12 cellular contexts compared by ENCODE assay signal in the genomic region with DNA sequence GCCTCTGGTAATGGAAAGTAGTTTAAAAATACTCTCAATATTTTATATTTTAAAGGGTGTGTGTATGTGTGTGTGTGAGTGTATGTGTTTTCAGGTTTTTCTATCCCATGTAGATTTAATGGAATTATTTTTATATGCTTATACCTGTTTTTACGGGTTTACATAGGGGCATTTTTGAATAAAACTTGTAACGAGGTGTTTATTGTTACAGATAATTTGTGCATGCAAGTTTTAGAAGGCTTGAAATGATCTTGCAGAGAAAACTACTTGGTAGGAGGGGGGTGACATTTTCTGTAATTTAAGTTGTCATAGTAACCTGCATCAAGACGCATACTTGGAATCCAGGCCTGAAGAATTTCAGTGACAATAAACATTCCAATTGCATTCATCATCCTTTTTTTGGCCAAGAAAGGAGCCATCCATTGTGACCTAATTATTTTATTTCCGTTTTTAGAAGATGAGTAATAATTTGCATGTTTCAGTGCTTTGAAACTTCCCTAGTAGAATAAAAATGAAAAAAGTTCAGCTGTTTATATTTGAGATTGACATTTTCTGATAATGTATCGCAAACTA. TPM values are rescaled to one million over a fixed set of nuclear protein-coding genes. Genes with fewer than 3 reads are reported as not detected.
A peak's percentile ranks its signal among the peaks of the same experiment; 100 is the strongest.
DNase-seq lines count a peak whose midpoint lies in the region; ATAC-seq and TF ChIP-seq lines count a peak whose summit lies in the region.
"Had no signal": no experiment of that assay in that cellular context is flagged by ENCODE, and none has a peak within 500 bp of the region (broad histone marks: within the 10 kb centered on the region; RNA-seq: fewer than 3 reads in every experiment).

No MANE protein-coding gene starts in this region.

- CTCF ChIA-PET in WTC11 (lab: Charles Lee): interaction anchor here (0.7 to 1.4 kb wide), 2 partner anchors 48 to 95 kb away, joined by 3 to 4 read pairs; no protein-coding TSS in a partner anchor
- CTCF ChIA-PET in CD4-positive, alpha-beta T cell (lab: Charles Lee): interaction anchor here (0.6 kb wide), 1 partner anchor 10 kb away, joined by 4 read pairs; no protein-coding TSS in a partner anchor

- H3K4me1 ChIP-seq in skeletal muscle satellite cell (ENCODE audit: control insufficient read depth, insufficient read depth, low read length): peaks cover 53% of the 10 kb centered on the region

- H3K4me1 Mint-ChIP-seq in WTC11: peaks cover 59% of the 10 kb centered on the region
- no peaks in the 10 kb centered on the region for H3K4me1 Mint-ChIP-seq in CD4-positive, alpha-beta T cell (ENCODE audit: low read depth)
- H3K4me1 Mint-ChIP-seq: activated naive CD4-positive, alpha-beta T cell treated with anti-CD3 and anti-CD28 coated beads, Interleukin-2, amount 50 U/mL, for 24 hours had no signal

- no peaks in the 10 kb centered on the region; the same call in 1 of the 2 replicates for H3K36me3 Mint-ChIP-seq in WTC11
- H3K36me3 Mint-ChIP-seq in CD4-positive, alpha-beta T cell (ENCODE audit: low read depth): no peaks in the 10 kb centered on the region
- H3K36me3 Mint-ChIP-seq: activated naive CD4-positive, alpha-beta T cell treated with anti-CD3 and anti-CD28 coated beads, Interleukin-2, amount 50 U/mL, for 24 hours had no signal

- peak overlapping the region; percentile 69 for H3K9ac ChIP-seq in skeletal muscle satellite cell (ENCODE audit: low read depth, low read length)

- intact Hi-C loops in CD4-positive, alpha-beta T cell (cut with DNase I, micrococcal nuclease): no loop called here

- no peaks in the 10 kb centered on the region for H3K9me3 ChIP-seq in skeletal muscle satellite cell (replicated peaks; ENCODE audit: low read length)
- H3K9me3 ChIP-seq in CD4-positive, alpha-beta T cell (ENCODE audit: control insufficient read depth, low read length): no peaks in the 10 kb centered on the region

- DNase-seq in HFF-Myc (ENCODE audit: extremely low read depth, low read depth): peak; percentile 94
- no peak for DNase-seq in WTC11 (ENCODE audit: low spot score)
- peak; percentile 38 for DNase-seq in hepatic stellate cell (ENCODE audit: low spot score)
- no peak for DNase-seq in CD4-positive, alpha-beta T cell
- DNase-seq in NCI-H2171 treated with DMSO at 0.1 percent for 48 hours (lab: John Stamatoyannopoulos, UW): no peak
- no peak for DNase-seq in COR-L47 (lab: John Stamatoyannopoulos, UW)
- DNase-seq: NCI-H1105 treated with DMSO at 0.1 percent for 48 hours, T-helper 9 cell had no signal

- POLR2A ChIA-PET in WTC11 (lab: Charles Lee): interaction anchor here (0.7 kb wide), 1 partner anchor 881 kb away, joined by 4 read pairs; no protein-coding TSS in a partner anchor
- POLR2A ChIA-PET in CD4-positive, alpha-beta T cell (lab: Charles Lee): no interaction called here

- no peaks in the 10 kb centered on the region for H3K9me3 Mint-ChIP-seq in WTC11
- H3K9me3 Mint-ChIP-seq in CD4-positive, alpha-beta T cell: no peaks in the 10 kb centered on the region
- H3K9me3 Mint-ChIP-seq: activated naive CD4-positive, alpha-beta T cell treated with anti-CD3 and anti-CD28 coated beads, Interleukin-2, amount 50 U/mL, for 24 hours had no signal

- peak overlapping the region; percentile 53 for H3K4me2 ChIP-seq in skeletal muscle satellite cell (ENCODE audit: low read length)

- TF ChIP-seq CTCF in HFF-Myc (IDR thresholded peaks at IDR 0.05; ENCODE audit: low read depth, low read length, missing control alignments) (no peak), WTC11 (IDR thresholded peaks at IDR 0.05) (no peak)
- no peak for TF ChIP-seq CTCF in CD4-positive, alpha-beta T cell (IDR thresholded peaks at IDR 0.05)

- H3K36me3 ChIP-seq in skeletal muscle satellite cell (ENCODE audit: insufficient read depth, low read length): no peaks in the 10 kb centered on the region

- ATAC-seq in WTC11 (peak; percentile 33), HG03095 (IDR thresholded peaks at IDR 0.05; ENCODE audit: unreplicated experiment) (no peak)
- no peak for ATAC-seq in CD4-positive, alpha-beta T cell (ENCODE audit: poor library complexity)

- H3K4me3 ChIP-seq in HFF-Myc (replicated peaks; ENCODE audit: low read depth, low read length) (no peak overlapping the region), skeletal muscle satellite cell (ENCODE audit: low read length) (no peak overlapping the region)
- H3K4me3 ChIP-seq: lung had no signal

- H3K27ac ChIP-seq in CD4-positive, alpha-beta T cell (ENCODE audit: low read depth, low read length): no peak overlapping the region

- no peak overlapping the region for H3K4me3 Mint-ChIP-seq in WTC11
- no peak overlapping the region for H3K4me3 Mint-ChIP-seq in CD4-positive, alpha-beta T cell
- H3K4me3 Mint-ChIP-seq: activated naive CD4-positive, alpha-beta T cell treated with anti-CD3 and anti-CD28 coated beads, Interleukin-2, amount 50 U/mL, for 24 hours had no signal

- no peaks in the 10 kb centered on the region for H3K27me3 Mint-ChIP-seq in WTC11 (ENCODE audit: low read depth)
- no peaks in the 10 kb centered on the region for H3K27me3 Mint-ChIP-seq in CD4-positive, alpha-beta T cell
- H3K27me3 Mint-ChIP-seq: activated naive CD4-positive, alpha-beta T cell treated with anti-CD3 and anti-CD28 coated beads, Interleukin-2, amount 50 U/mL, for 24 hours had no signal

- peak overlapping the region; percentile 96 for H3K27ac Mint-ChIP-seq in WTC11
- no peak overlapping the region for H3K27ac Mint-ChIP-seq in CD4-positive, alpha-beta T cell
- H3K27ac Mint-ChIP-seq: activated naive CD4-positive, alpha-beta T cell treated with anti-CD3 and anti-CD28 coated beads, Interleukin-2, amount 50 U/mL, for 24 hours had no signal

- H3K27me3 ChIP-seq in skeletal muscle satellite cell (ENCODE audit: control insufficient read depth, insufficient read depth, low read length): no peaks in the 10 kb centered on the region
- H3K27me3 ChIP-seq in CD4-positive, alpha-beta T cell (ENCODE audit: control insufficient read depth, insufficient read depth, low read length): no peaks in the 10 kb centered on the region

TF ChIP-seq in WTC11, 78 proteins besides CTCF, POLR2A, EP300 and RAD21:
- TF ChIP-seq FOXP1 (CRISPR knock-in tag; IDR thresholded peaks at IDR 0.05; ENCODE audit: borderline replicate concordance): no peak

RNA-seq across cellular contexts. Expression of a gene that starts 39.0 kb away (rescaled TPM):
- 40.2 to 48.6 TPM (median 42.3 TPM) in 3 replicates for total RNA-seq in WTC11 (2021)
- 43.0 and 63.1 TPM in 2 replicates for total RNA-seq in skeletal muscle satellite cell (2012; rRNA removed)
- total RNA-seq in CD4-positive, alpha-beta T cell: 1 to 10 TPM in 1 of 2 experiments, under 1 TPM in 1; 0.71 to 1.4 TPM

Comparison
In these comparisons a context has a peak if more than half of its experiments do, and no peak if none do; other contexts are left out.
1. DNase-seq: peak in HFF-Myc (single experiment) and hepatic stellate cell (single experiment); none in WTC11 (single experiment), CD4-positive, alpha-beta T cell (0 of 10), NCI-H2171 treated with DMSO at 0.1 percent for 48 hours (single experiment) and COR-L47 (single experiment).
2. RNA of a gene that starts 39.0 kb away (total RNA-seq): 40.2 to 48.6 TPM in WTC11; 0.71 to 1.4 TPM in CD4-positive, alpha-beta T cell; every median in the first group is over 10 times any median in the second.